In the genomic region with DNA sequence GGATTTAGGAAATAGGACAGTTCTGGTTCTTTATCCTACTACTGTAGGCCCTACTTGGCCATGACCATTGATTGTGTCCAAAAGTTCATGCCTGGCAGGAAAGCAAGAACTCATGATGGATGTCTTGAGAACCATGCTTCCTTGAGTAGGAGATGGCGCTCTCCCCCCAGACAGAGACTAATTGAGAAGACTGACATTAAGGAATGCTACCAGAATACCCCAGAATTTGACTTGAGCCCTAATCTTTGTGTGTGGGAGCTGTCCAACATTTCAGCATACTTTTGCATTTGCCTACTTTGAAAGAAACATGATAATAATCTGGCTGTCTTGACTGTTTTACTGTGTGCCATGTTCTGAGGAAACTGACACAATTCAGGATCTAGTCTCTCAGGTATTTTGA, we compare ENCODE assay signal across 2 cellular contexts.
TF ChIP-seq lines count a peak whose summit lies in the region.

No MANE protein-coding gene starts in this region.

TF ChIP-seq in HepG2, 621 proteins besides CTCF, POLR2A, EP300 and RAD21 (continues in another document):
- TF ChIP-seq, protein P1, sequence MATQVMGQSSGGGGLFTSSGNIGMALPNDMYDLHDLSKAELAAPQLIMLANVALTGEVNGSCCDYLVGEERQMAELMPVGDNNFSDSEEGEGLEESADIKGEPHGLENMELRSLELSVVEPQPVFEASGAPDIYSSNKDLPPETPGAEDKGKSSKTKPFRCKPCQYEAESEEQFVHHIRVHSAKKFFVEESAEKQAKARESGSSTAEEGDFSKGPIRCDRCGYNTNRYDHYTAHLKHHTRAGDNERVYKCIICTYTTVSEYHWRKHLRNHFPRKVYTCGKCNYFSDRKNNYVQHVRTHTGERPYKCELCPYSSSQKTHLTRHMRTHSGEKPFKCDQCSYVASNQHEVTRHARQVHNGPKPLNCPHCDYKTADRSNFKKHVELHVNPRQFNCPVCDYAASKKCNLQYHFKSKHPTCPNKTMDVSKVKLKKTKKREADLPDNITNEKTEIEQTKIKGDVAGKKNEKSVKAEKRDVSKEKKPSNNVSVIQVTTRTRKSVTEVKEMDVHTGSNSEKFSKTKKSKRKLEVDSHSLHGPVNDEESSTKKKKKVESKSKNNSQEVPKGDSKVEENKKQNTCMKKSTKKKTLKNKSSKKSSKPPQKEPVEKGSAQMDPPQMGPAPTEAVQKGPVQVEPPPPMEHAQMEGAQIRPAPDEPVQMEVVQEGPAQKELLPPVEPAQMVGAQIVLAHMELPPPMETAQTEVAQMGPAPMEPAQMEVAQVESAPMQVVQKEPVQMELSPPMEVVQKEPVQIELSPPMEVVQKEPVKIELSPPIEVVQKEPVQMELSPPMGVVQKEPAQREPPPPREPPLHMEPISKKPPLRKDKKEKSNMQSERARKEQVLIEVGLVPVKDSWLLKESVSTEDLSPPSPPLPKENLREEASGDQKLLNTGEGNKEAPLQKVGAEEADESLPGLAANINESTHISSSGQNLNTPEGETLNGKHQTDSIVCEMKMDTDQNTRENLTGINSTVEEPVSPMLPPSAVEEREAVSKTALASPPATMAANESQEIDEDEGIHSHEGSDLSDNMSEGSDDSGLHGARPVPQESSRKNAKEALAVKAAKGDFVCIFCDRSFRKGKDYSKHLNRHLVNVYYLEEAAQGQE (IDR thresholded peaks at IDR 0.05; ENCODE audit: borderline replicate concordance in 1 of 2, low read depth in 1 of 2, low read length in 2 of 2) = peak; percentile 55 to 95
- TF ChIP-seq PBX2 (CRISPR knock-in tag; IDR thresholded peaks at IDR 0.05) = no peak
- TF ChIP-seq ZNF460 (CRISPR knock-in tag; IDR thresholded peaks at IDR 0.05; ENCODE audit: borderline replicate concordance) = no peak
- TF ChIP-seq MIER2 (CRISPR knock-in tag; IDR thresholded peaks at IDR 0.05) = peak; percentile 96
- TF ChIP-seq, protein P2, sequence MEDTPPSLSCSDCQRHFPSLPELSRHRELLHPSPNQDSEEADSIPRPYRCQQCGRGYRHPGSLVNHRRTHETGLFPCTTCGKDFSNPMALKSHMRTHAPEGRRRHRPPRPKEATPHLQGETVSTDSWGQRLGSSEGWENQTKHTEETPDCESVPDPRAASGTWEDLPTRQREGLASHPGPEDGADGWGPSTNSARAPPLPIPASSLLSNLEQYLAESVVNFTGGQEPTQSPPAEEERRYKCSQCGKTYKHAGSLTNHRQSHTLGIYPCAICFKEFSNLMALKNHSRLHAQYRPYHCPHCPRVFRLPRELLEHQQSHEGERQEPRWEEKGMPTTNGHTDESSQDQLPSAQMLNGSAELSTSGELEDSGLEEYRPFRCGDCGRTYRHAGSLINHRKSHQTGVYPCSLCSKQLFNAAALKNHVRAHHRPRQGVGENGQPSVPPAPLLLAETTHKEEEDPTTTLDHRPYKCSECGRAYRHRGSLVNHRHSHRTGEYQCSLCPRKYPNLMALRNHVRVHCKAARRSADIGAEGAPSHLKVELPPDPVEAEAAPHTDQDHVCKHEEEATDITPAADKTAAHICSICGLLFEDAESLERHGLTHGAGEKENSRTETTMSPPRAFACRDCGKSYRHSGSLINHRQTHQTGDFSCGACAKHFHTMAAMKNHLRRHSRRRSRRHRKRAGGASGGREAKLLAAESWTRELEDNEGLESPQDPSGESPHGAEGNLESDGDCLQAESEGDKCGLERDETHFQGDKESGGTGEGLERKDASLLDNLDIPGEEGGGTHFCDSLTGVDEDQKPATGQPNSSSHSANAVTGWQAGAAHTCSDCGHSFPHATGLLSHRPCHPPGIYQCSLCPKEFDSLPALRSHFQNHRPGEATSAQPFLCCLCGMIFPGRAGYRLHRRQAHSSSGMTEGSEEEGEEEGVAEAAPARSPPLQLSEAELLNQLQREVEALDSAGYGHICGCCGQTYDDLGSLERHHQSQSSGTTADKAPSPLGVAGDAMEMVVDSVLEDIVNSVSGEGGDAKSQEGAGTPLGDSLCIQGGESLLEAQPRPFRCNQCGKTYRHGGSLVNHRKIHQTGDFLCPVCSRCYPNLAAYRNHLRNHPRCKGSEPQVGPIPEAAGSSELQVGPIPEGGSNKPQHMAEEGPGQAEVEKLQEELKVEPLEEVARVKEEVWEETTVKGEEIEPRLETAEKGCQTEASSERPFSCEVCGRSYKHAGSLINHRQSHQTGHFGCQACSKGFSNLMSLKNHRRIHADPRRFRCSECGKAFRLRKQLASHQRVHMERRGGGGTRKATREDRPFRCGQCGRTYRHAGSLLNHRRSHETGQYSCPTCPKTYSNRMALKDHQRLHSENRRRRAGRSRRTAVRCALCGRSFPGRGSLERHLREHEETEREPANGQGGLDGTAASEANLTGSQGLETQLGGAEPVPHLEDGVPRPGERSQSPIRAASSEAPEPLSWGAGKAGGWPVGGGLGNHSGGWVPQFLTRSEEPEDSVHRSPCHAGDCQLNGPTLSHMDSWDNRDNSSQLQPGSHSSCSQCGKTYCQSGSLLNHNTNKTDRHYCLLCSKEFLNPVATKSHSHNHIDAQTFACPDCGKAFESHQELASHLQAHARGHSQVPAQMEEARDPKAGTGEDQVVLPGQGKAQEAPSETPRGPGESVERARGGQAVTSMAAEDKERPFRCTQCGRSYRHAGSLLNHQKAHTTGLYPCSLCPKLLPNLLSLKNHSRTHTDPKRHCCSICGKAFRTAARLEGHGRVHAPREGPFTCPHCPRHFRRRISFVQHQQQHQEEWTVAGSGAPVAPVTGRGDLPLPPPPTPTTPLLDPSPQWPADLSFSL (CRISPR knock-in tag; IDR thresholded peaks at IDR 0.05) = no peak
- TF ChIP-seq ZNF746 (CRISPR knock-in tag; IDR thresholded peaks at IDR 0.05) = no peak
- no peak for TF ChIP-seq NR2F6 (IDR thresholded peaks at IDR 0.05)
- no peak for TF ChIP-seq NR2F6 (CRISPR knock-in tag; IDR thresholded peaks at IDR 0.05)
- no peak for TF ChIP-seq HOXD1 (CRISPR knock-in tag; IDR thresholded peaks at IDR 0.05)
- TF ChIP-seq RARA (CRISPR knock-in tag; IDR thresholded peaks at IDR 0.05) = no peak
- no peak for TF ChIP-seq SP140L (CRISPR knock-in tag; IDR thresholded peaks at IDR 0.05; ENCODE audit: borderline replicate concordance)
- TF ChIP-seq ZNF326 (CRISPR knock-in tag; IDR thresholded peaks at IDR 0.05; ENCODE audit: borderline replicate concordance) = no peak

TF ChIP-seq in SK-N-SH, 30 proteins besides CTCF, POLR2A, EP300 and RAD21:
- TF ChIP-seq, protein P1 (IDR thresholded peaks at IDR 0.05; ENCODE audit: low read depth, low read length) = peak; percentile 95
- TF ChIP-seq ELF1 (IDR thresholded peaks at IDR 0.05) (no peak), MXI1 (IDR thresholded peaks at IDR 0.05; ENCODE audit: low read depth, low read length) (no peak), SIN3A (IDR thresholded peaks at IDR 0.05; ENCODE audit: borderline replicate concordance, low read depth, low read length) (no peak), FOXM1 (IDR thresholded peaks at IDR 0.05; ENCODE audit: low read depth) (no peak), FOSL2 (IDR thresholded peaks at IDR 0.05; ENCODE audit: borderline replicate concordance, low read depth) (no peak), NFIC (IDR thresholded peaks at IDR 0.05; ENCODE audit: borderline replicate concordance) (no peak)
